Comparison of ENCODE assay signal across 32 cellular contexts in the genomic region with DNA sequence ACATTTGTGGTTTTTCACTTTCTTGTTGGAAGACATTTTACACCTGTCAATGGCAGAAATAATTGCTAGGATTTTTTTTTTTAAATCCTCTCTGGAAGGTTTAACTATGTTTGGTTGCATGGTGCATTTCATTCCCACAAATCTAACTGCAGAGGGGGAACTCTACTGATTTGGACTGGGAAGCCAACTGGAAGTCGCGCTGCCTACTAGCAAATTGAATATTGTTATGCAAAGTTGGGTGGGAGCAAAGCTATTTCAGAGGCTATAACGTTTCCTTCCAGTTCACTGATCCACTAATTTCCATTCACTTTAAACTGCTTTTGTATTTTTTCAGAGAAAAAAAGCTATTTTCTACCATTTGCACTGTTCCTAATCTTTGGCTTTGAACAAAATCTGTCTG.
"Had no signal": no experiment of that assay in that cellular context is flagged by ENCODE, and none has a peak within 500 bp of the region (broad histone marks: within the 10 kb centered on the region; RNA-seq: fewer than 3 reads in every experiment).

No MANE protein-coding gene starts in this region.

- H3K27ac ChIP-seq: adrenal gland, body of pancreas, PC-9, RWPE1, WERI-Rb-1 had no signal

- H3K4me1 ChIP-seq: adrenal gland, body of pancreas had no signal

- H2AFZ ChIP-seq: PC-9 had no signal

- DNase-seq: activated CD4-positive, alpha-beta T cell treated with anti-CD3 and anti-CD28 coated beads, Interleukin-2, amount 10 ng/mL, durations not matched to agents 24 days and 14 days; activated CD4-positive, alpha-beta T cell treated with anti-CD3 and anti-CD28 coated beads, Interleukin-2, amount 50 U/mL, for 4 hours; activated CD8-positive, alpha-beta T cell treated with anti-CD3 and anti-CD28 coated beads for 36 hours; activated gamma-delta T cell treated with Interleukin-2 at 50 U/mL for 16 hours; activated naive CD4-positive, alpha-beta T cell treated with anti-CD3 and anti-CD28 coated beads for 36 hours; activated T-cell treated with anti-CD3 and anti-CD28 coated beads, Interleukin-2, amount 50 U/mL, for 24 hours; adrenal gland; body of pancreas; Kasumi-1; MG63; NCI-H1048; NCI-H1105 treated with DMSO at 0.1 percent for 48 hours; NCI-H1436; NCI-H1694; NCI-H1930; NCI-H2081 treated with DMSO at 0.1 percent for 48 hours; NCI-H226; NCI-H446 treated with DMSO at 0.1 percent for 48 hours; NCI-H524; NCI-H748 treated with DMSO at 0.1 percent for 48 hours; PC-9; SIG-M5; SW 1271; T-helper 1 cell; T1000; WERI-Rb-1 had no signal

- H3K36me3 ChIP-seq: adrenal gland, MG63, WERI-Rb-1 had no signal

- FAIRE-seq: astrocyte, bronchial epithelial cell, RCC 7860 had no signal

- H3K27me3 ChIP-seq: adrenal gland, body of pancreas, MG63 had no signal

- ATAC-seq: activated CD8-positive, alpha-beta T cell treated with anti-CD3 and anti-CD28 coated beads for 36 hours; activated naive CD4-positive, alpha-beta T cell treated with anti-CD3 and anti-CD28 coated beads, Interleukin-2, amount 50 U/mL, for 72 hours; body of pancreas; Right ventricle myocardium inferior had no signal

- H3K9me3 ChIP-seq: adrenal gland, body of pancreas, MG63 had no signal

- H3K4me3 ChIP-seq: adrenal gland, body of pancreas, MG63, PC-9 had no signal
